In the genomic region with DNA sequence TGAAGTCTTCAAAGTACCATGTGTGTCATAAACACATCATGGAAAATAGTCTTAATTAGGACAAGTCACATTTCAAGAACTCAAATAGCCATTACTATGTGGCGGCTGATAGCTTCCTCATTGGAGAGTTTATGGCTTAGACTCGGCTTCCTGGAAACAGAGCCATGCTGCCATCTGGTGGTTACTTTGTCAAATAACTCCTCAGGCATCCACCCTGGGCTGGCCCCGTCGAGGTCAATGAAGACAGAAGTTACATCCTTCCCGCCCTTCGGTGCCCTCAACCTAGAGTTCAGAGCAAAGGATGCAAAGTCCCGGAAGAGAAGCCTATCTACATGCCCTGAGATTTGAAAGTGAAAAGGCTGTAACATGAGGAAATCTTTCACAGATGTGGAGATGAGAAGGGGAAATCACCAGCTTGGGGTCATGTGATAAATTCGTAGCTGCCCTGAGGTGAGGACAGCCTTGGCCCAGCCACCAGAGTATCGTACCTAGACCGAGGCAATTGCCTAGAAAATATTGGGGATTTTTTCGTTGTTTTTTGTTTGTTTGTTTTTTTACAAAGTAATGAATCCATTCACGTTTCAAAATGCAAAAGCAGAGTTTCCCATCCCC, we compare ENCODE assay signal across 8 cellular contexts. TPM values are rescaled to one million over a fixed set of nuclear protein-coding genes. Genes with fewer than 3 reads are reported as not detected.
DNase-seq lines count a peak whose midpoint lies in the region; ATAC-seq, FAIRE-seq and TF ChIP-seq lines count a peak whose summit lies in the region.

No MANE protein-coding gene starts in this region.

- H3K27ac ChIP-seq in AG04450 (ENCODE audit: low read depth, low read length) = no peak overlapping the region
- H3K27ac ChIP-seq in mammary epithelial cell (ENCODE audit: insufficient read depth, low read depth, low read length) = no peak overlapping the region

- dilution Hi-C loops in mammary epithelial cell (cut with HindIII; ENCODE audit: low sequenced_read_pairs) = no loop called here

- no peak overlapping the region for H3K4me2 ChIP-seq in mammary epithelial cell (ENCODE audit: insufficient read depth, low read depth, low read length)

- H3K36me3 ChIP-seq in mammary epithelial cell (ENCODE audit: insufficient read depth, low read length) = no peaks in the 10 kb centered on the region

- no peak overlapping the region for H2AFZ ChIP-seq in mammary epithelial cell (ENCODE audit: low read depth, low read length)

- H3K9ac ChIP-seq in mammary epithelial cell (ENCODE audit: insufficient read depth, low read length) = no peak overlapping the region

- WGBS in mammary epithelial cell (ENCODE audit: low coverage, missing lambda C conversion rate) = 18% methylated on average over 12 of the region's 12 CpGs

- peak; percentile 70 for FAIRE-seq in islet of Langerhans (lab: Jason Lieb, UNC)

- no peaks in the 10 kb centered on the region for H3K27me3 ChIP-seq in AG04450 (ENCODE audit: control insufficient read depth, insufficient read depth, low read length)
- H3K27me3 ChIP-seq in mammary epithelial cell (ENCODE audit: insufficient read depth, low read length) = no peaks in the 10 kb centered on the region

- H3K4me3 ChIP-seq in AG04450 (ENCODE audit: low read depth, low read length) = no peak overlapping the region
- no peak overlapping the region for H3K4me3 ChIP-seq in WI38 (ENCODE audit: low read depth, low read length)
- no peak overlapping the region for H3K4me3 ChIP-seq in mammary epithelial cell (replicated peaks in 1 of 3; ENCODE audit: insufficient read depth in 1 of 3, low read depth in 2 of 3, low read length in 3 of 3)

- intact Hi-C loops in mammary epithelial cell (cut with micrococcal nuclease) = loop anchor here (1.0 to 2.0 kb wide), 5 partner anchors 47 to 531 kb away; no protein-coding TSS in a partner anchor

- TF ChIP-seq CTCF in AG04450 (IDR thresholded peaks at IDR 0.05; ENCODE audit: low read depth, low read length) = peak; percentile 85
- TF ChIP-seq CTCF in WI38 (IDR thresholded peaks at IDR 0.05; ENCODE audit: low read depth, low read length) = peak; percentile 63
- peak; percentile 64 to 80 for TF ChIP-seq CTCF in mammary epithelial cell (conservative IDR thresholded peaks at IDR 0.05 in 1 of 2, IDR thresholded peaks at IDR 0.05 in 1 of 2; ENCODE audit: extremely low read depth in 1 of 2, insufficient read depth in 1 of 2, low read depth in 1 of 2, low read length in 2 of 2)

- H3K79me2 ChIP-seq in mammary epithelial cell (ENCODE audit: insufficient read depth, low read length) = no peaks in the 10 kb centered on the region

- in situ Hi-C loops in mammary epithelial cell (cut with MboI; ENCODE audit: low sequenced_read_pairs in 2 of 2) = loop anchor here (10.0 to 25.0 kb wide), 3 partner anchors 149 to 526 kb away; no protein-coding TSS in a partner anchor

- BruUV-seq in mammary epithelial cell (replicated peaks; lab: Mats Ljungman, UMichigan) = no TSS peak

- DNase-seq in AG04450 (ENCODE audit: low read depth, low spot score) (peak; percentile 39), NCI-H345 (lab: John Stamatoyannopoulos, UW) (peak; percentile 69), mammary epithelial cell (peak; percentile 49)
- peak; percentile 40 to 57 (median 52) for DNase-seq in stimulated activated CD4-positive, alpha-beta T cell treated with anti-CD3 and anti-CD28 coated beads, Interleukin-1b, Interleukin-23, amount 100 ng/mL, for 24 hours (ENCODE audit: low read depth in 4 of 4, low spot score in 1 of 4)

- POLR2A ChIA-PET in AG04450 (lab: Yijun Ruan, JAX) = interaction anchor here (0.7 to 0.9 kb wide), 3 partner anchors 48 to 266 kb away, joined by 3 to 7 read pairs (median 3); no protein-coding TSS in a partner anchor

- no peaks in the 10 kb centered on the region for H4K20me1 ChIP-seq in mammary epithelial cell (ENCODE audit: insufficient read depth, low read length)

- peaks cover 6% of the 10 kb centered on the region for H3K4me1 ChIP-seq in mammary epithelial cell (ENCODE audit: insufficient read depth, low read length)

- ATAC-seq in GM18870 (IDR thresholded peaks at IDR 0.05; ENCODE audit: unreplicated experiment) = peak; percentile 88
- peak; percentile 94 for ATAC-seq in HG03342 (IDR thresholded peaks at IDR 0.05; ENCODE audit: unreplicated experiment)

- CTCF ChIA-PET in AG04450 (lab: Charles Lee) (interaction anchor here (0.5 to 9.3 kb wide), 47 partner anchors 9 to 535 kb away, joined by 3 to 319 read pairs (median 5); no protein-coding TSS in a partner anchor), mammary epithelial cell (lab: Charles Lee; ENCODE audit: low non-redundant PET) (interaction anchor here (0.6 to 0.9 kb wide), 4 partner anchors 74 to 1104 kb away, joined by 3 to 14 read pairs (median 6); no protein-coding TSS in a partner anchor)

- no peaks in the 10 kb centered on the region for H3K9me3 ChIP-seq in AG04450 (ENCODE audit: control insufficient read depth, insufficient read depth, low read length)
- no peaks in the 10 kb centered on the region for H3K9me3 ChIP-seq in mammary epithelial cell (replicated peaks; ENCODE audit: insufficient read depth, low read length)

RNA-seq across cellular contexts. Expression of a gene that starts 45.5 kb away (rescaled TPM):
- 2.3 and 2.4 TPM in 2 replicates for polyA plus RNA-seq in AG04450 (2011; rRNA removed)
- polyA minus RNA-seq in AG04450 (2011; rRNA and poly(A)+ RNA removed) = 6.9 and 7.6 TPM in 2 replicates
- total RNA-seq in mammary epithelial cell = 1 to 10 TPM; 2.7 to 3.7 TPM
- 1.4 TPM for polyA plus RNA-seq in mammary epithelial cell
- polyA minus RNA-seq in mammary epithelial cell = 0.78 TPM
